ENCODE assay signal across 16 cellular contexts in the genomic region with DNA sequence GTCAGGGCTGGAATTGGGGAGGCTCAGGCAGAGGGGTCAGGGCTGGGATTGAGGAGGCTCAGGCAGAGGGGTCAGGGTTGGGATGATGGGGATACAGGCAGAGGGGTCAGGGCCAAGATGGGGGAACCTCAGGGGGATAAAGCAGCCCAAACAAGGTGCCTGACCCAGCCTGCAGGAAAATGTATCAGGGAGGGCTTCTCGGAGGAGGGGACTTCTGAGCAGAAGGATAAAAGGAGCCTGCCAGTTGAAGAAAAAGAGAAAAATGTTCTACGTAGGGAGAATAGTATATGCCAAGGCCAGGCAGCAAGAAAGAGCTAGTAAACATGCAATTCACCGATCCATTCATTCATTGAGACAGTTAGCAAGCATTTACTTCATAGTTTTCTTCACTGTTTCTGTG.
DNase-seq lines count a peak whose midpoint lies in the region; ATAC-seq and TF ChIP-seq lines count a peak whose summit lies in the region.
"Had no signal": no experiment of that assay in that cellular context is flagged by ENCODE, and none has a peak within 500 bp of the region (broad histone marks: within the 10 kb centered on the region; RNA-seq: fewer than 3 reads in every experiment).

No MANE protein-coding gene starts in this region.

- intact Hi-C loops in dendritic cell treated with granulocyte-macrophage colony-stimulating factor and Interleukin-4, amounts not matched to agents 40 ng/mL and 50 ng/mL, for 4 days (cut with micrococcal nuclease), result no loop called here

- no peak overlapping the region for H2AFZ ChIP-seq in neural progenitor cell (replicated peaks)
- H2AFZ ChIP-seq: GM23248 had no signal

- H3K4me2 ChIP-seq in neural progenitor cell, result no peak overlapping the region
- H3K4me2 ChIP-seq: BLaER1 treated with 17β-estradiol and CSF1 and Interleukin-3, amounts not matched to agents 10 nM and 100 nM had no signal

- peaks cover 30% of the 10 kb centered on the region for H3K9me3 Mint-ChIP-seq in T-helper 2 cell treated with Interferon-gamma antibody and Interleukin-4, amounts not matched to agents 5 μg/mL and 100 μg/mL, for 36 hours
- H3K9me3 Mint-ChIP-seq in dendritic cell treated with granulocyte-macrophage colony-stimulating factor and Interleukin-4, amounts not matched to agents 40 ng/mL and 50 ng/mL, for 4 days, result peaks cover 25% of the 10 kb centered on the region
- H3K9me3 Mint-ChIP-seq in neural progenitor cell, result peaks cover 22% of the 10 kb centered on the region
- peaks cover 0 to 15% (median 5%) of the 10 kb centered on the region in 9 donors for H3K9me3 Mint-ChIP-seq in naive thymus-derived CD8-positive, alpha-beta T cell
- H3K9me3 Mint-ChIP-seq: CD8-positive, alpha-beta T cell had no signal

- peaks cover 24% of the 10 kb centered on the region for H3K36me3 Mint-ChIP-seq in T-helper 2 cell treated with Interferon-gamma antibody and Interleukin-4, amounts not matched to agents 5 μg/mL and 100 μg/mL, for 36 hours (ENCODE audit: low read depth)
- H3K36me3 Mint-ChIP-seq in dendritic cell treated with granulocyte-macrophage colony-stimulating factor and Interleukin-4, amounts not matched to agents 40 ng/mL and 50 ng/mL, for 4 days (ENCODE audit: low read depth), result no peaks in the 10 kb centered on the region
- peaks cover 2% of the 10 kb centered on the region for H3K36me3 Mint-ChIP-seq in neural progenitor cell
- peaks cover 0 to 3% (median 0%) of the 10 kb centered on the region in 3 donors for H3K36me3 Mint-ChIP-seq in naive thymus-derived CD8-positive, alpha-beta T cell
- H3K36me3 Mint-ChIP-seq: CD8-positive, alpha-beta T cell had no signal

- ATAC-seq in GM21723 (IDR thresholded peaks at IDR 0.05; ENCODE audit: unreplicated experiment), result no peak
- ATAC-seq in naive thymus-derived CD8-positive, alpha-beta T cell, result no peak
- ATAC-seq: CD8-positive, alpha-beta T cell had no signal

- no peak overlapping the region for H3K4me3 Mint-ChIP-seq in T-helper 2 cell treated with Interferon-gamma antibody and Interleukin-4, amounts not matched to agents 5 μg/mL and 100 μg/mL, for 36 hours
- no peak overlapping the region for H3K4me3 Mint-ChIP-seq in dendritic cell treated with granulocyte-macrophage colony-stimulating factor and Interleukin-4, amounts not matched to agents 40 ng/mL and 50 ng/mL, for 4 days
- no peak overlapping the region for H3K4me3 Mint-ChIP-seq in neural progenitor cell
- no peak overlapping the region for H3K4me3 Mint-ChIP-seq in naive thymus-derived CD8-positive, alpha-beta T cell
- H3K4me3 Mint-ChIP-seq: B cell; CD8-positive, alpha-beta T cell had no signal

- no peaks in the 10 kb centered on the region for H3K36me3 ChIP-seq in neural progenitor cell
- H3K36me3 ChIP-seq: HAP-1 had no signal

- H4K20me1 ChIP-seq in neural progenitor cell (ENCODE audit: low read depth), result no peaks in the 10 kb centered on the region
- H4K20me1 ChIP-seq: BLaER1 treated with 17β-estradiol and CSF1 and Interleukin-3, amounts not matched to agents 10 nM and 100 nM had no signal

- no peak overlapping the region for H3K27ac ChIP-seq in neural progenitor cell
- H3K27ac ChIP-seq: 22Rv1; BLaER1 treated with 17β-estradiol and CSF1 and Interleukin-3, amounts not matched to agents 10 nM and 100 nM; GM23248 had no signal

- no peaks in the 10 kb centered on the region for H3K27me3 Mint-ChIP-seq in T-helper 2 cell treated with Interferon-gamma antibody and Interleukin-4, amounts not matched to agents 5 μg/mL and 100 μg/mL, for 36 hours (ENCODE audit: low read depth)
- H3K27me3 Mint-ChIP-seq in dendritic cell treated with granulocyte-macrophage colony-stimulating factor and Interleukin-4, amounts not matched to agents 40 ng/mL and 50 ng/mL, for 4 days, result peaks cover 42% of the 10 kb centered on the region
- H3K27me3 Mint-ChIP-seq in neural progenitor cell (ENCODE audit: insufficient read depth, low read depth), result peaks cover 11% of the 10 kb centered on the region
- peaks cover 0 to 17% (median 4%) of the 10 kb centered on the region in 5 donors for H3K27me3 Mint-ChIP-seq in naive thymus-derived CD8-positive, alpha-beta T cell

- no peaks in the 10 kb centered on the region for H3K27me3 ChIP-seq in neural progenitor cell
- H3K27me3 ChIP-seq: BLaER1 treated with 17β-estradiol and CSF1 and Interleukin-3, amounts not matched to agents 10 nM and 100 nM had no signal

- H3K4me1 Mint-ChIP-seq in T-helper 2 cell treated with Interferon-gamma antibody and Interleukin-4, amounts not matched to agents 5 μg/mL and 100 μg/mL, for 36 hours (ENCODE audit: low read depth), result peaks cover 18% of the 10 kb centered on the region
- H3K4me1 Mint-ChIP-seq in dendritic cell treated with granulocyte-macrophage colony-stimulating factor and Interleukin-4, amounts not matched to agents 40 ng/mL and 50 ng/mL, for 4 days (ENCODE audit: low read depth), result peaks cover 19% of the 10 kb centered on the region
- peaks cover 6% of the 10 kb centered on the region for H3K4me1 Mint-ChIP-seq in neural progenitor cell
- peaks cover 7 to 20% (median 10%) of the 10 kb centered on the region in 4 donors for H3K4me1 Mint-ChIP-seq in naive thymus-derived CD8-positive, alpha-beta T cell
- H3K4me1 Mint-ChIP-seq: B cell had no signal

- no peak for DNase-seq in T-helper 2 cell treated with Interferon-gamma antibody and Interleukin-4, amounts not matched to agents 5 μg/mL and 100 μg/mL, for 36 hours (ENCODE audit: low spot score)
- DNase-seq in T-helper 2 cell (no peak), neural progenitor cell (ENCODE audit: low spot score) (no peak), T-helper 9 cell (no peak)
- DNase-seq in naive thymus-derived CD8-positive, alpha-beta T cell, result no peak
- DNase-seq: Calu3; CD8-positive, alpha-beta T cell; DMS79 treated with DMSO at 0.1 percent for 48 hours; GF-D8; GM23248 had no signal

- no peak overlapping the region for H3K4me3 ChIP-seq in neural progenitor cell
- H3K4me3 ChIP-seq: BLaER1 treated with 17β-estradiol and CSF1 and Interleukin-3, amounts not matched to agents 10 nM and 100 nM; GM23248; HAP-1 had no signal

- H3K9ac ChIP-seq in neural progenitor cell, result no peak overlapping the region
- H3K9ac ChIP-seq: BLaER1 treated with 17β-estradiol and CSF1 and Interleukin-3, amounts not matched to agents 10 nM and 100 nM; GM23248 had no signal

- peak overlapping the region; percentile 26 for H3K27ac Mint-ChIP-seq in T-helper 2 cell treated with Interferon-gamma antibody and Interleukin-4, amounts not matched to agents 5 μg/mL and 100 μg/mL, for 36 hours
- peak overlapping the region; percentile 6 for H3K27ac Mint-ChIP-seq in dendritic cell treated with granulocyte-macrophage colony-stimulating factor and Interleukin-4, amounts not matched to agents 40 ng/mL and 50 ng/mL, for 4 days
- H3K27ac Mint-ChIP-seq in neural progenitor cell, result peak overlapping the region; percentile 29
- peak overlapping the region in 3 of 10 donors; percentile 16 to 28 (median 19) for H3K27ac Mint-ChIP-seq in naive thymus-derived CD8-positive, alpha-beta T cell
- H3K27ac Mint-ChIP-seq: B cell; CD8-positive, alpha-beta T cell had no signal

- TF ChIP-seq CTCF in neural progenitor cell (IDR thresholded peaks at IDR 0.05), result no peak

- no peaks in the 10 kb centered on the region for H3K4me1 ChIP-seq in neural progenitor cell
- H3K4me1 ChIP-seq: BLaER1 treated with 17β-estradiol and CSF1 and Interleukin-3, amounts not matched to agents 10 nM and 100 nM had no signal

- H3F3A ChIP-seq in neural progenitor cell (ENCODE audit: low read depth), result no peaks in the 10 kb centered on the region

- no peaks in the 10 kb centered on the region for H3K9me3 ChIP-seq in neural progenitor cell (ENCODE audit: low read depth)

- no peaks in the 10 kb centered on the region for H3K79me2 ChIP-seq in neural progenitor cell (ENCODE audit: low read depth)

- POLR2A ChIA-PET in naive thymus-derived CD8-positive, alpha-beta T cell (lab: Charles Lee), result interaction anchor here (0.6 to 1.4 kb wide), 2 partner anchors 17 to 89 kb away, joined by 3 read pairs; no protein-coding TSS in a partner anchor
